Comparison of ENCODE assay signal across 1 cellular context in the genomic region with DNA sequence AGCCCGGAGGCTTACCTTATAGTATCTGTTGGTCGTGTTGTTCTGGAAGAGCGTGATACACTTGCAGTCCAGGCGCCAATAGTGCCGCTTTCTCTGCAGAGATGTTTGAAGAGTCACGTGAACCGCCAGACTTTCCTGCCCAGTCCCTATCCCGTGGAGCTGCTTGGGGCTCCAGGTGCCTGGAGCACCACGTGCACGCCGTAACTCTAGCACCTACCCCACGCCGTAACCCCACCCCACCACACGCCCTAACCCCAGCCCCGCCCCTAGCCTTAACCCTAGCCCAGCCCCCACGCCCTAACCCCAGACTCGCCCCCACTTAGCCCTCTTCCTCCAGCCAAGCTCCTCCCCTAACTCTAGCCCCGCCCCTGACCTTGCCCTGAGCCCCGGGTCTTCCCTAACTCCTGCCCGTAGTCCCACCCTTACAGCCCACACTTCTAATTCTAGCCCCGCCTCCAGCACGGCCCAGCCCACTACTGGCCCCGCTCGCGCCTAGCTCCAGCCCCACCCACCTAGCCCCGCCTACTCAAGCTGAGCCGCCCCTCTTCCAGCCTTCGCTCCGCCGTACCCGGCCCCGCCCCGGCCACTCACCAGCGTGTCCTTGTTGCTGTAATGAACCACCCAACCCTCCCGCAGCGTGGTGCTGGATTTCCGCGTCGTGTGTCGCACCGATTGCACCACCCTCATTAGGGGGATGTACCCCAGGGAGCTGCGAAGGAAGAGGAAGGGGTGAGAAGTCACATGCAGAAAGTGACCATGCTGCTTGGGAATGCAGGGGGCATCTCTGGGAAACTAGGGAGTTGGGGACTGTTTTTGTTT.
TF ChIP-seq lines count a peak whose summit lies in the region.

No MANE protein-coding gene starts in this region.

TF ChIP-seq in HepG2, 621 proteins besides CTCF, POLR2A, EP300 and RAD21:
- TF ChIP-seq BHLHE40 (IDR thresholded peaks at IDR 0.05; ENCODE audit: low read length): no peak
- TF ChIP-seq, protein P1, sequence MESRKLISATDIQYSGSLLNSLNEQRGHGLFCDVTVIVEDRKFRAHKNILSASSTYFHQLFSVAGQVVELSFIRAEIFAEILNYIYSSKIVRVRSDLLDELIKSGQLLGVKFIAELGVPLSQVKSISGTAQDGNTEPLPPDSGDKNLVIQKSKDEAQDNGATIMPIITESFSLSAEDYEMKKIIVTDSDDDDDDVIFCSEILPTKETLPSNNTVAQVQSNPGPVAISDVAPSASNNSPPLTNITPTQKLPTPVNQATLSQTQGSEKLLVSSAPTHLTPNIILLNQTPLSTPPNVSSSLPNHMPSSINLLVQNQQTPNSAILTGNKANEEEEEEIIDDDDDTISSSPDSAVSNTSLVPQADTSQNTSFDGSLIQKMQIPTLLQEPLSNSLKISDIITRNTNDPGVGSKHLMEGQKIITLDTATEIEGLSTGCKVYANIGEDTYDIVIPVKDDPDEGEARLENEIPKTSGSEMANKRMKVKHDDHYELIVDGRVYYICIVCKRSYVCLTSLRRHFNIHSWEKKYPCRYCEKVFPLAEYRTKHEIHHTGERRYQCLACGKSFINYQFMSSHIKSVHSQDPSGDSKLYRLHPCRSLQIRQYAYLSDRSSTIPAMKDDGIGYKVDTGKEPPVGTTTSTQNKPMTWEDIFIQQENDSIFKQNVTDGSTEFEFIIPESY (CRISPR knock-in tag; IDR thresholded peaks at IDR 0.05): peak; percentile 40; the same call in 1 of the 2 replicates
- 0 out of 2 replicates have a peak, but pooled peaks have one; percentile 35 for TF ChIP-seq RBFOX2 (IDR thresholded peaks at IDR 0.05; ENCODE audit: low read depth, low read length)
- TF ChIP-seq MIER2 (CRISPR knock-in tag; IDR thresholded peaks at IDR 0.05): no peak
